In genomic region chr11:116460156-116460965, GRCh38 we compare ENCODE assay signal across 20 cellular contexts.
"Had no signal": no experiment of that assay in that cellular context is flagged by ENCODE, and none has a peak within 500 bp of the region (broad histone marks: within the 10 kb centered on the region; RNA-seq: fewer than 3 reads in every experiment).

No MANE protein-coding gene starts in this region.

- H3K9me3 ChIP-seq: esophagus muscularis mucosa, tibial nerve had no signal

- H3K36me3 Mint-ChIP-seq: activated naive CD8-positive, alpha-beta T cell; naive B cell had no signal

- H3K9me3 Mint-ChIP-seq: activated CD8-positive, alpha-beta T cell treated with anti-CD3 and anti-CD28 coated beads for 36 hours; activated T-cell treated with anti-CD3 and anti-CD28 coated beads, Interleukin-2, amount 50 U/mL, for 72 hours had no signal

- H3K4me3 Mint-ChIP-seq: activated CD8-positive, alpha-beta T cell treated with anti-CD3 and anti-CD28 coated beads for 36 hours; activated naive CD8-positive, alpha-beta T cell; activated T-cell treated with anti-CD3 and anti-CD28 coated beads, Interleukin-2, amount 50 U/mL, for 72 hours had no signal

- H3K27ac ChIP-seq: coronary artery, esophagus muscularis mucosa, tibial nerve had no signal

- DNase-seq: activated CD4-positive, alpha-beta T cell treated with anti-CD3 and anti-CD28 coated beads for 4 hours; activated CD8-positive, alpha-beta memory T cell treated with anti-CD3 and anti-CD28 coated beads, Interleukin-2, amount 50 U/mL, for 4 hours; activated CD8-positive, alpha-beta T cell treated with anti-CD3 and anti-CD28 coated beads for 36 hours; activated gamma-delta T cell treated with Interleukin-2 at 50 U/mL for 16 hours; activated T-cell treated with anti-CD3 and anti-CD28 coated beads, Interleukin-2, amount 50 U/mL, for 72 hours; amniotic stem cell; central memory CD4-positive, alpha-beta T cell; hypothalamus; kidney glomerular epithelial cell; naive B cell; retina; stimulated activated CD4-positive, alpha-beta T cell treated with anti-CD3 and anti-CD28 coated beads, Interleukin-15, amount 100 ng/mL, for 24 hours; stimulated activated CD4-positive, alpha-beta T cell treated with anti-CD3 and anti-CD28 coated beads, Interleukin-4, amount 100 ng/mL, for 24 hours; stimulated activated naive CD4-positive, alpha-beta T cell; T-helper 1 cell; T1000 had no signal

- H3K4me1 ChIP-seq: tibial nerve had no signal

- H3K4me3 ChIP-seq: coronary artery, esophagus muscularis mucosa, tibial nerve had no signal

- H3K36me3 ChIP-seq: esophagus muscularis mucosa, tibial nerve had no signal

- ATAC-seq: activated CD8-positive, alpha-beta T cell treated with anti-CD3 and anti-CD28 coated beads for 36 hours; activated T-cell treated with anti-CD3 and anti-CD28 coated beads, Interleukin-2, amount 50 U/mL, for 72 hours had no signal

- H3K27ac Mint-ChIP-seq: activated CD8-positive, alpha-beta T cell treated with anti-CD3 and anti-CD28 coated beads for 36 hours; activated naive CD8-positive, alpha-beta T cell; activated T-cell treated with anti-CD3 and anti-CD28 coated beads, Interleukin-2, amount 50 U/mL, for 72 hours; naive B cell had no signal

- H3K4me1 Mint-ChIP-seq: naive B cell had no signal

- H3K27me3 ChIP-seq: esophagus muscularis mucosa, tibial nerve had no signal
